Comparison of ENCODE assay signal across 9 cellular contexts in the genomic region with DNA sequence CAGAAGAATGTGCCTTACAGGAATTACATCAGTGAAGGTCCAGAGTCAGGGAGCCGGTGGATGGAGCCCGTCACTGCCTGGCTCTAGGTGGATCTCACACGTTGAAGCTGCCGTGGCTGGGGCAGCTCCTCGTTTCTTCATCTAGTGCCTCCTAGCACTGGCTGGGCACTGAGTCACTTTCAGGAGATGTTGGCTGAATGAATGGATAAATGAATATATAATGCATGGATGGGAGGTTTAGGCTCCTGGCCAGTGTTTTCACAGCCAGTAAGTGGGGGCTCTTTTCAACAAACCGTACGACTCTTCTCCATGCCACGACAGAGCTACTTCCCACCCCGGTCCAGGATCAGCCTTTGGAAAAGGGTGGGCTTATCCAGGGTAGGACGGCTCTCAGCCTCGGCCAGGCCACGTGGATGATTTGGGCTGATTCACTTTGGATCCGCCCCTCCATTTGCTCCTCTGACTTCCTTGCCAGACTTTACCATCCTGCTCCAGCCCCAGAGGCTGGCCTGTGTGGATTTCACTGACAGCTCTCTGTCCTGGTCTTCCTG. TPM values are rescaled to one million over a fixed set of nuclear protein-coding genes. Genes with fewer than 3 reads are reported as not detected.
DNase-seq lines count a peak whose midpoint lies in the region; ATAC-seq and TF ChIP-seq lines count a peak whose summit lies in the region.
"Had no signal": no experiment of that assay in that cellular context is flagged by ENCODE, and none has a peak within 500 bp of the region (broad histone marks: within the 10 kb centered on the region; RNA-seq: fewer than 3 reads in every experiment).

No MANE protein-coding gene starts in this region.

- H3K27me3 ChIP-seq in SJCRH30 = no peaks in the 10 kb centered on the region
- no peaks in the 10 kb centered on the region for H3K27me3 ChIP-seq in parathyroid adenoma (ENCODE audit: control insufficient read depth, insufficient read depth, low read length)
- H3K27me3 ChIP-seq: SJSA1 had no signal

- H3K36me3 ChIP-seq in SJCRH30 (no peaks in the 10 kb centered on the region), parathyroid adenoma (ENCODE audit: control insufficient read depth, insufficient read depth, low read length) (no peaks in the 10 kb centered on the region)

- H3K4me1 ChIP-seq in SJCRH30 = peaks cover 18% of the 10 kb centered on the region
- no peaks in the 10 kb centered on the region for H3K4me1 ChIP-seq in parathyroid adenoma

- H3K4me3 ChIP-seq in SJCRH30 (peak overlapping the region; percentile 91; the same call in 1 of the 2 replicates), parathyroid adenoma (ENCODE audit: low read depth, low read length) (no peak overlapping the region)

- H3K27ac ChIP-seq in SJCRH30 = no peak overlapping the region
- H3K27ac ChIP-seq in parathyroid adenoma = no peak overlapping the region
- H3K27ac ChIP-seq: SJSA1 had no signal

- H2AFZ ChIP-seq in parathyroid adenoma = peak overlapping the region; percentile 4

- DNase-seq in DMS 273 treated with DMSO at 0.1 percent for 48 hours (lab: John Stamatoyannopoulos, UW) = peak; percentile 78
- peak; percentile 54 to 70 for DNase-seq in SJCRH30
- peak; percentile 68 for DNase-seq in fibroblast of peridontal ligament (ENCODE audit: extremely low read depth)
- no peak for DNase-seq in stimulated activated CD4-positive, alpha-beta T cell treated with anti-CD3 and anti-CD28 coated beads, Interleukin-12 subunit alpha, Interleukin-12 subunit beta, amount 100 ng/mL, for 4 hours
- DNase-seq in 8988T = no peak

- TF ChIP-seq CTCF in parathyroid adenoma (IDR thresholded peaks at IDR 0.05) = no peak

- ATAC-seq in HG02610 (IDR thresholded peaks at IDR 0.05; ENCODE audit: unreplicated experiment) = no peak
- ATAC-seq in GM21528 (IDR thresholded peaks at IDR 0.05; ENCODE audit: low FRiP score, unreplicated experiment) = no peak

- no peak overlapping the region for H3K9ac ChIP-seq in parathyroid adenoma

- H3K9me3 ChIP-seq in SJCRH30 (replicated peaks) (no peaks in the 10 kb centered on the region), parathyroid adenoma (ENCODE audit: control insufficient read depth, low read length) (no peaks in the 10 kb centered on the region)
- H3K9me3 ChIP-seq: SJSA1 had no signal

- H3K79me2 ChIP-seq in parathyroid adenoma = peaks cover 2% of the 10 kb centered on the region

- H3K4me2 ChIP-seq in parathyroid adenoma (ENCODE audit: low read length) = no peak overlapping the region

RNA-seq across cellular contexts. Expression of a gene that starts 1.3 kb away (rescaled TPM):
- total RNA-seq in SJCRH30 (2014; rRNA removed; shearing (Covaris generic)) = 16.4 and 16.9 TPM in 2 replicates

Comparison
In these comparisons a context has a peak if more than half of its experiments do, and no peak if none do; other contexts are left out.
1. DNase-seq: peak in DMS 273 treated with DMSO at 0.1 percent for 48 hours (single experiment), SJCRH30 (2 of 2) and fibroblast of peridontal ligament (single experiment); none in stimulated activated CD4-positive, alpha-beta T cell treated with anti-CD3 and anti-CD28 coated beads, Interleukin-12 subunit alpha, Interleukin-12 subunit beta, amount 100 ng/mL, for 4 hours (single experiment) and 8988T (single experiment).